15 cellular contexts compared by ENCODE assay signal in genomic region chr11:8597182-8597581, GRCh38. TPM values are rescaled to one million over a fixed set of nuclear protein-coding genes. Genes with fewer than 3 reads are reported as not detected.
A peak's percentile ranks its signal among the peaks of the same experiment; 100 is the strongest.
DNase-seq lines count a peak whose midpoint lies in the region; ATAC-seq, FAIRE-seq and TF ChIP-seq lines count a peak whose summit lies in the region.
"Had no signal": no experiment of that assay in that cellular context is flagged by ENCODE, and none has a peak within 500 bp of the region (broad histone marks: within the 10 kb centered on the region; RNA-seq: fewer than 3 reads in every experiment).

No MANE protein-coding gene starts in this region.

- H3K36me3 ChIP-seq in astrocyte (ENCODE audit: insufficient read depth, low read length) = no peaks in the 10 kb centered on the region
- no peaks in the 10 kb centered on the region for H3K36me3 ChIP-seq in left lung
- no peaks in the 10 kb centered on the region for H3K36me3 ChIP-seq in transverse colon
- H3K36me3 ChIP-seq: colonic mucosa had no signal

- ATAC-seq in left lung (peak; percentile 45), GM21515 (IDR thresholded peaks at IDR 0.05; ENCODE audit: unreplicated experiment) (no peak), HG03571 (IDR thresholded peaks at IDR 0.05; ENCODE audit: unreplicated experiment) (no peak)

- H3K27me3 ChIP-seq in astrocyte (ENCODE audit: insufficient read depth, low read length) = no peaks in the 10 kb centered on the region
- peaks cover 0 to 29% of the 10 kb centered on the region in 2 donors for H3K27me3 ChIP-seq in left lung
- H3K27me3 ChIP-seq in transverse colon = peaks cover 10% of the 10 kb centered on the region

- H3K4me1 ChIP-seq in astrocyte (ENCODE audit: insufficient read depth, low read length) = peaks cover 4% of the 10 kb centered on the region
- peaks cover 3 to 16% of the 10 kb centered on the region in 2 donors for H3K4me1 ChIP-seq in left lung
- peaks cover 0 to 15% (median 7%) of the 10 kb centered on the region in 4 donors for H3K4me1 ChIP-seq in transverse colon
- H3K4me1 ChIP-seq: colonic mucosa had no signal

- no peaks in the 10 kb centered on the region for H3K79me2 ChIP-seq in astrocyte (ENCODE audit: insufficient read depth, low read length)

- no peaks in the 10 kb centered on the region for H3K36me3 Mint-ChIP-seq in astrocyte (ENCODE audit: low read depth, unreplicated experiment)

- DNase-seq in NCI-H1436 (lab: John Stamatoyannopoulos, UW) (peak; percentile 2), NCI-H1436 treated with DMSO at 0.1 percent for 48 hours (lab: John Stamatoyannopoulos, UW) (no peak), NB4 (ENCODE audit: low read depth) (peak; percentile 20), astrocyte (ENCODE audit: low read depth) (peak; percentile 78), left lung (no peak), transverse colon (no peak)
- DNase-seq: activated CD4-positive, alpha-beta T cell treated with anti-CD3 and anti-CD28 coated beads, Interleukin-2, amount 10 ng/mL, durations not matched to agents 7 days and 5 days; activated gamma-delta T cell treated with Interleukin-2 at 50 U/mL for 16 hours; colonic mucosa; occipital lobe; SW 1271 had no signal

- WGBS in transverse colon (ENCODE audit: low coverage in 1 of 2), 2 donors = 53 to 54% methylated on average over 3 of the region's 3 CpGs

- peak; percentile 50 for FAIRE-seq in astrocyte (lab: Jason Lieb, UNC)
- FAIRE-seq: A204.1 had no signal

- H3K4me3 ChIP-seq in NB4 (ENCODE audit: low read depth, low read length) (no peak overlapping the region), astrocyte (ENCODE audit: insufficient read depth, low read depth, low read length) (no peak overlapping the region), left lung (no peak overlapping the region), transverse colon (no peak overlapping the region)
- H3K4me3 ChIP-seq: colonic mucosa, lung had no signal

- no peak overlapping the region for H3K4me2 ChIP-seq in astrocyte (ENCODE audit: low read length)

- intact Hi-C loops in left lung (cut with DNase I) (no loop called here), transverse colon (cut with DNase I; ENCODE audit: low total_unique reads) (no loop called here)

- no peak for TF ChIP-seq CTCF in NB4 (IDR thresholded peaks at IDR 0.05; ENCODE audit: low read depth, low read length)
- TF ChIP-seq CTCF in astrocyte (IDR thresholded peaks at IDR 0.05; ENCODE audit: insufficient read depth, low read depth, low read length) = no peak
- no peak for TF ChIP-seq CTCF in left lung (IDR thresholded peaks at IDR 0.05)
- TF ChIP-seq CTCF in transverse colon (IDR thresholded peaks at IDR 0.05) = no peak

- no peak for TF ChIP-seq EP300 in transverse colon (IDR thresholded peaks at IDR 0.05; ENCODE audit: low read depth)

- H3K27ac ChIP-seq in astrocyte (ENCODE audit: low read depth, low read length) (no peak overlapping the region), left lung (no peak overlapping the region), transverse colon (no peak overlapping the region)
- H3K27ac ChIP-seq: colonic mucosa had no signal

- no peak overlapping the region for H3K27ac Mint-ChIP-seq in astrocyte (ENCODE audit: unreplicated experiment)
- H3K27ac Mint-ChIP-seq: activated CD4-positive, alpha-beta T cell treated with anti-CD3 and anti-CD28 coated beads, Interleukin-2, amount 10 ng/mL, durations not matched to agents 7 days and 5 days had no signal

- H3K9me3 ChIP-seq in astrocyte (ENCODE audit: insufficient read depth, low read depth, low read length) = no peaks in the 10 kb centered on the region
- H3K9me3 ChIP-seq in left lung = no peaks in the 10 kb centered on the region
- no peaks in the 10 kb centered on the region for H3K9me3 ChIP-seq in transverse colon
- H3K9me3 ChIP-seq: colonic mucosa had no signal

- no peak overlapping the region for H2AFZ ChIP-seq in astrocyte (ENCODE audit: low read depth, low read length)

- TF ChIP-seq POLR2A in NB4 (IDR thresholded peaks at IDR 0.05; ENCODE audit: extremely low read depth, insufficient read length) (no peak), transverse colon (IDR thresholded peaks at IDR 0.05) (no peak)

- H3K9ac ChIP-seq in astrocyte (ENCODE audit: low read length) = no peak overlapping the region

- no peaks in the 10 kb centered on the region for H4K20me1 ChIP-seq in astrocyte (ENCODE audit: insufficient read depth, low read length)

- H3K4me1 Mint-ChIP-seq in astrocyte (ENCODE audit: low read depth, unreplicated experiment) = no peaks in the 10 kb centered on the region

- H3K27me3 Mint-ChIP-seq in astrocyte (ENCODE audit: low read depth, unreplicated experiment) = peaks cover 7% of the 10 kb centered on the region

- peaks cover 3% of the 10 kb centered on the region for H3K9me3 Mint-ChIP-seq in astrocyte (ENCODE audit: unreplicated experiment)
- H3K9me3 Mint-ChIP-seq: activated CD4-positive, alpha-beta T cell treated with anti-CD3 and anti-CD28 coated beads, Interleukin-2, amount 10 ng/mL, durations not matched to agents 7 days and 5 days had no signal

- no peak overlapping the region for H3K4me3 Mint-ChIP-seq in astrocyte (ENCODE audit: unreplicated experiment)
- H3K4me3 Mint-ChIP-seq: activated CD4-positive, alpha-beta T cell treated with anti-CD3 and anti-CD28 coated beads, Interleukin-2, amount 10 ng/mL, durations not matched to agents 7 days and 5 days had no signal

- in situ Hi-C loops in transverse colon (cut with MboI; ENCODE audit: low pct_ligation_motif_present in 1 of 4, low pct_unique_long_range_greater_than_20kb in 1 of 4, low sequenced_read_pairs in 3 of 4) = no loop called here

RNA-seq across cellular contexts. Expression of gene STK33, which starts 3.2 kb away (rescaled TPM):
- total RNA-seq in astrocyte (7.5 and 8.1 TPM in 2 replicates), left lung (10 to 100 TPM; 16.6 to 16.9 TPM), transverse colon (10 to 100 TPM in 1 of 4 donors, 1 to 10 TPM in 3; 2.0 to 14.2 (median 3.8) TPM)

Comparison
In these comparisons a context has a peak if more than half of its experiments do, and no peak if none do; other contexts are left out.
1. DNase-seq: peak in NCI-H1436 (single experiment), NB4 (single experiment) and astrocyte (single experiment); none in NCI-H1436 treated with DMSO at 0.1 percent for 48 hours (single experiment), left lung (0 of 2) and transverse colon (single experiment).